ENCODE assay signal across 1 cellular context in genomic region chr17:15744885-15745284, GRCh38.
TF ChIP-seq lines count a peak whose summit lies in the region.

No MANE protein-coding gene starts in this region.

TF ChIP-seq in HEK293, 187 proteins besides CTCF, POLR2A, EP300 and RAD21 (continued from another document):
- TF ChIP-seq ZNF280C (tag by site-specific recombination; IDR thresholded peaks at IDR 0.05) = no peak
- 0 out of 2 replicates have a peak, but pooled peaks have one; percentile 12 for TF ChIP-seq WT1 (tag by site-specific recombination; IDR thresholded peaks at IDR 0.05)
- TF ChIP-seq GLIS2 (tag by site-specific recombination; IDR thresholded peaks at IDR 0.05) = no peak
- TF ChIP-seq ZIC2 (tag by site-specific recombination; IDR thresholded peaks at IDR 0.05) = peak; percentile 60
- TF ChIP-seq ZNF174 (tag by site-specific recombination; IDR thresholded peaks at IDR 0.05) = no peak
- no peak for TF ChIP-seq ZNF837 (tag by site-specific recombination; IDR thresholded peaks at IDR 0.05)
- no peak for TF ChIP-seq ZNF138 (tag by site-specific recombination; IDR thresholded peaks at IDR 0.05; ENCODE audit: borderline replicate concordance)
- TF ChIP-seq TCF7L2 (IDR thresholded peaks at IDR 0.05; ENCODE audit: borderline replicate concordance, low read depth, low read length) = no peak
